In the genomic region with DNA sequence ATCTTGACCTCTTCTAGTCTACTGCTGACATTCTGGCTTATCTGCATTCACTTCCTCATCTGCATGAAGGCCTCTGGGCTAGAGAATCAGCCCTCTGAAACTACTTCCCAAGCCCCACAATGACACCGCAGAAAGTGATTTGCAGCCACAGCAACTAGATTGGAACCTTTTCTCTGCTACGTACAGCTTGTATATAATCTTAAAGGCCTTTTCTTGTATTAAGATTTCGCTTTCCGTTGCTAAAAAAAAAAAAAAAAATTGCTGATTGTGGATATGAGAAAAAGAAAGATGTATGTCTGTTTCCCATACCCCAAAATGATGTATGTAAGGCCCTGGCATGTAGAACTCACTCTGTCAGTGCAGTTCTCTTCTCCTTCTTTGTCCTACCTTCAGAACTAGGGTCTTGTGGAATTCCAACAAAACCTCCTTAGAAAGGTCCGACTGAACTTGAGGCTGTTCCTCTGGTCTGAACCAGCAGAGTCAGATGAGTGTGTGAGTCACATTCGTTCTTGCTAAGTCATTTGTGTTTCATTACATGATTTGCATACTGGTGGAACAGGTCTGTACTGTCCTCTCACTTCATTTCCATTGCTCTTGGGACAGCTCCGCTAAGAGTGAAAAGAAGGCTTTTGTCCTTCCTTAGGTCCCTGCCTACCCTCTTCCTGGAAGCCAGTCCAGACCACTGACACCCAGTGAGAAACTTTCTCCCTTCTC, we compare ENCODE assay signal across 8 cellular contexts.
DNase-seq lines count a peak whose midpoint lies in the region; ATAC-seq and TF ChIP-seq lines count a peak whose summit lies in the region.

No MANE protein-coding gene starts in this region.

- H3K4me1 ChIP-seq in RWPE2 (ENCODE audit: insufficient read depth, poor library complexity, severe bottlenecking) (peaks cover 15% of the 10 kb centered on the region), right atrium auricular region (peaks cover 0 to 53% of the 10 kb centered on the region in 2 donors), suprapubic skin (peaks cover 42% of the 10 kb centered on the region)

- 52% methylated on average over 7 of the region's 7 CpGs for WGBS in suprapubic skin

- TF ChIP-seq EP300 in suprapubic skin (IDR thresholded peaks at IDR 0.05) = no peak

- H3K27ac ChIP-seq in RWPE2 (ENCODE audit: poor library complexity, severe bottlenecking) (peak overlapping the region; percentile 24), right atrium auricular region (peak overlapping the region; percentile 46 to 59), suprapubic skin (peak overlapping the region; percentile 71)

- H3K36me3 ChIP-seq in RWPE2 (ENCODE audit: low read depth) (no peaks in the 10 kb centered on the region), right atrium auricular region (peaks cover 32% of the 10 kb centered on the region), suprapubic skin (peaks cover 19% of the 10 kb centered on the region)

- DNase-seq in Ammon's horn (ENCODE audit: low spot score) (peak; percentile 17), RWPE2 (ENCODE audit: low spot score) (no peak), right atrium auricular region (ENCODE audit: low spot score) (no peak), suprapubic skin (ENCODE audit: low spot score in 2 of 2) (no peak), NCI-H2227 treated with DMSO at 0.1 percent for 48 hours (lab: John Stamatoyannopoulos, UW) (no peak), kidney glomerular epithelial cell (lab: John Stamatoyannopoulos, UW) (no peak)

- TF ChIP-seq CTCF in RWPE2 (IDR thresholded peaks at IDR 0.05; ENCODE audit: poor library complexity, severe bottlenecking) = no peak
- no peak for TF ChIP-seq CTCF in right atrium auricular region (IDR thresholded peaks at IDR 0.05)
- no peak for TF ChIP-seq CTCF in suprapubic skin (IDR thresholded peaks at IDR 0.05)

- no peak for TF ChIP-seq POLR2A in suprapubic skin (IDR thresholded peaks at IDR 0.05)

- no peaks in the 10 kb centered on the region for H3K27me3 ChIP-seq in RWPE2 (ENCODE audit: insufficient read depth, poor library complexity, severe bottlenecking)
- no peaks in the 10 kb centered on the region for H3K27me3 ChIP-seq in right atrium auricular region
- no peaks in the 10 kb centered on the region for H3K27me3 ChIP-seq in suprapubic skin

- H3K9me3 ChIP-seq in RWPE2 (ENCODE audit: severe bottlenecking) = no peaks in the 10 kb centered on the region
- no peaks in the 10 kb centered on the region for H3K9me3 ChIP-seq in right atrium auricular region
- H3K9me3 ChIP-seq in suprapubic skin = no peaks in the 10 kb centered on the region

- H3K4me3 ChIP-seq in RWPE2 (ENCODE audit: severe bottlenecking) (no peak overlapping the region), right atrium auricular region (no peak overlapping the region), suprapubic skin (no peak overlapping the region)

- peak; percentile 94 for ATAC-seq in GM19395 (IDR thresholded peaks at IDR 0.05; ENCODE audit: unreplicated experiment)
- peak; percentile 95 for ATAC-seq in HG03354 (IDR thresholded peaks at IDR 0.05; ENCODE audit: poor library complexity, severe bottlenecking, unreplicated experiment)
- peak; percentile 99 for ATAC-seq in RWPE2 (ENCODE audit: low read depth)
